12 cellular contexts compared by ENCODE assay signal in the genomic region with DNA sequence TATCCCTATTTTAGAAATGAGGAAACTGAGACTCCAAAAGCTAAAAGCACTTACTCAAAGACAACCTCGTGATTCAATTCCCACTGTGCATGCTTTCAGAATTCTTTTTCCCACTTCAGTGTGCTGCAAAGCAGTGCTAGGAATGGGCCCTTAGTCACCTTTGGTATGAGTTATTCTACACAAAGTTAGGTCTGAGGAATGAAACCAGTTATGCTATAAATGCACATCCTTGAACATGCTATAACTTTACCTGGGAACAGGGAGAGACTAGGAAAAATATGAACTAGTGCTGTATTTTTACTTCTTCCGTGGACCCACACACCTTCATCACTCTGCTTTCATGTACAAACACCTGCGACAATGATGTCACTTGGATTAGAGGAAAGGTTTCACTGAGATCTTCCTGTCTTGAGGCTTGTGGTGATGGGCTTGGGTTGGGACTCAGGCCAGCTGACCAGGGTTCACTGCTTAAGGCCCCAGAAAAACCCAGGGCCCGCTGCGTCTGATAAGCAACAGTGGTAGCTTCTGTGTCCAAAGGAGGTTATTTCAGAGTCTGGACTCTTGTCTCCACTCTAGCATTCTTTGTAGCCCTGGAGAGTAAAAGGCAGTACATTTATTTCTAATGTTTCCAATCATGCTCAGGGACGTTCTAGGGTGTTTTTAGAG.
DNase-seq lines count a peak whose midpoint lies in the region; ATAC-seq, FAIRE-seq and TF ChIP-seq lines count a peak whose summit lies in the region.
"Had no signal": no experiment of that assay in that cellular context is flagged by ENCODE, and none has a peak within 500 bp of the region (broad histone marks: within the 10 kb centered on the region; RNA-seq: fewer than 3 reads in every experiment).

No MANE protein-coding gene starts in this region.

- no peak for FAIRE-seq in astrocyte (lab: Jason Lieb, UNC)

- no peak for ATAC-seq in HG02798 (IDR thresholded peaks at IDR 0.05; ENCODE audit: poor library complexity, unreplicated experiment)

- no peak for TF ChIP-seq POLR2A in ovary (IDR thresholded peaks at IDR 0.05)

- H3K27me3 Mint-ChIP-seq in astrocyte (ENCODE audit: low read depth, unreplicated experiment) = peaks cover 6% of the 10 kb centered on the region

- DNase-seq in left ventricle myocardium inferior (no peak), cardiac septum (ENCODE audit: low spot score) (no peak), astrocyte (ENCODE audit: low read depth) (peak; percentile 74), ovary (no peak), NCI-H2227 (lab: John Stamatoyannopoulos, UW; ENCODE audit: unreplicated experiment) (no peak), COLO668 (lab: John Stamatoyannopoulos, UW; ENCODE audit: unreplicated experiment) (no peak)
- DNase-seq: GF-D8, NCI-H1105 had no signal

- no peaks in the 10 kb centered on the region for H3K36me3 Mint-ChIP-seq in astrocyte (ENCODE audit: low read depth, unreplicated experiment)

- peaks cover 19% of the 10 kb centered on the region for H3K4me1 Mint-ChIP-seq in astrocyte (ENCODE audit: low read depth, unreplicated experiment)

- H3K4me3 Mint-ChIP-seq in astrocyte (ENCODE audit: unreplicated experiment) = no peak overlapping the region

- no peak overlapping the region for H2AFZ ChIP-seq in astrocyte (ENCODE audit: low read depth, low read length)

- TF ChIP-seq CTCF in left ventricle myocardium inferior (IDR thresholded peaks at IDR 0.05; ENCODE audit: borderline replicate concordance) (no peak), astrocyte (IDR thresholded peaks at IDR 0.05; ENCODE audit: insufficient read depth, low read depth, low read length) (no peak), ovary (IDR thresholded peaks at IDR 0.05) (no peak)

- intact Hi-C loops in left ventricle myocardium inferior (cut with micrococcal nuclease) = no loop called here
- intact Hi-C loops in cardiac septum (cut with DNase I) = loop anchor here (10.0 kb wide), 1 partner anchor 210 kb away; no protein-coding TSS in a partner anchor
- intact Hi-C loops in ovary (cut with DNase I) = no loop called here

- WGBS in ovary, 3 donors = 68 to 75% (median 71%) methylated on average over 6 of the region's 6 CpGs

- peak overlapping the region; percentile 76 for H3K4me2 ChIP-seq in astrocyte (ENCODE audit: low read length)

- H3K79me2 ChIP-seq in astrocyte (ENCODE audit: insufficient read depth, low read length) = no peaks in the 10 kb centered on the region

- no peak overlapping the region for H3K9ac ChIP-seq in astrocyte (ENCODE audit: low read length)
- no peak overlapping the region for H3K9ac ChIP-seq in iPS-15b (ENCODE audit: low read depth, low read length)

- no peaks in the 10 kb centered on the region for H3K27me3 ChIP-seq in left ventricle myocardium inferior (ENCODE audit: low read depth)
- no peaks in the 10 kb centered on the region for H3K27me3 ChIP-seq in astrocyte (ENCODE audit: insufficient read depth, low read length)
- H3K27me3 ChIP-seq in iPS-15b (ENCODE audit: control insufficient read depth, insufficient read depth, low read length) = no peaks in the 10 kb centered on the region
- H3K27me3 ChIP-seq in ovary = no peaks in the 10 kb centered on the region
- H3K27me3 ChIP-seq: cardiac muscle cell, spleen had no signal

- peaks cover under 1% of the 10 kb centered on the region for H3K36me3 ChIP-seq in left ventricle myocardium inferior
- H3K36me3 ChIP-seq in astrocyte (ENCODE audit: insufficient read depth, low read length) = no peaks in the 10 kb centered on the region
- H3K36me3 ChIP-seq in iPS-15b (ENCODE audit: control insufficient read depth, insufficient read depth, low read length) = no peaks in the 10 kb centered on the region
- no peaks in the 10 kb centered on the region for H3K36me3 ChIP-seq in ovary
- H3K36me3 ChIP-seq: cardiac muscle cell, spleen had no signal

- H3K4me3 ChIP-seq in left ventricle myocardium inferior = peak overlapping the region; percentile 45
- no peak overlapping the region for H3K4me3 ChIP-seq in astrocyte (ENCODE audit: insufficient read depth, low read depth, low read length)
- peak overlapping the region; percentile 14 for H3K4me3 ChIP-seq in iPS-15b (ENCODE audit: low read depth, low read length)
- H3K4me3 ChIP-seq in ovary = no peak overlapping the region
- H3K4me3 ChIP-seq: cardiac muscle cell had no signal

- peaks cover 2% of the 10 kb centered on the region for H3K9me3 Mint-ChIP-seq in astrocyte (ENCODE audit: unreplicated experiment)

- H3K4me1 ChIP-seq in left ventricle myocardium inferior = peaks cover 10% of the 10 kb centered on the region
- H3K4me1 ChIP-seq in astrocyte (ENCODE audit: insufficient read depth, low read length) = peaks cover 14% of the 10 kb centered on the region
- H3K4me1 ChIP-seq in iPS-15b (ENCODE audit: control insufficient read depth, insufficient read depth, low read length) = peaks cover 29% of the 10 kb centered on the region
- no peaks in the 10 kb centered on the region for H3K4me1 ChIP-seq in ovary (ENCODE audit: insufficient read depth)

- H3K27ac ChIP-seq in left ventricle myocardium inferior (replicated peaks) (no peak overlapping the region), astrocyte (ENCODE audit: low read depth, low read length) (no peak overlapping the region), ovary (no peak overlapping the region)
- H3K27ac ChIP-seq: cardiac muscle cell, spleen had no signal

- no peaks in the 10 kb centered on the region for H4K20me1 ChIP-seq in astrocyte (ENCODE audit: insufficient read depth, low read length)

- H3K27ac Mint-ChIP-seq in astrocyte (ENCODE audit: unreplicated experiment) = peak overlapping the region; percentile 59

- no peak for TF ChIP-seq EP300 in ovary (IDR thresholded peaks at IDR 0.05)

- H3K9me3 ChIP-seq in left ventricle myocardium inferior (replicated peaks) = no peaks in the 10 kb centered on the region
- H3K9me3 ChIP-seq in astrocyte (ENCODE audit: insufficient read depth, low read depth, low read length) = no peaks in the 10 kb centered on the region
- no peaks in the 10 kb centered on the region for H3K9me3 ChIP-seq in iPS-15b (ENCODE audit: control insufficient read depth, insufficient read depth, low read length)
- no peaks in the 10 kb centered on the region for H3K9me3 ChIP-seq in ovary
- H3K9me3 ChIP-seq: spleen had no signal

Comparison
In these comparisons a context has a peak if more than half of its experiments do, and no peak if none do; other contexts are left out.
1. H3K4me3 ChIP-seq: peak in left ventricle myocardium inferior (single experiment) and iPS-15b (single experiment); none in astrocyte (single experiment) and ovary (single experiment).